20 cellular contexts compared by ENCODE assay signal in the genomic region with DNA sequence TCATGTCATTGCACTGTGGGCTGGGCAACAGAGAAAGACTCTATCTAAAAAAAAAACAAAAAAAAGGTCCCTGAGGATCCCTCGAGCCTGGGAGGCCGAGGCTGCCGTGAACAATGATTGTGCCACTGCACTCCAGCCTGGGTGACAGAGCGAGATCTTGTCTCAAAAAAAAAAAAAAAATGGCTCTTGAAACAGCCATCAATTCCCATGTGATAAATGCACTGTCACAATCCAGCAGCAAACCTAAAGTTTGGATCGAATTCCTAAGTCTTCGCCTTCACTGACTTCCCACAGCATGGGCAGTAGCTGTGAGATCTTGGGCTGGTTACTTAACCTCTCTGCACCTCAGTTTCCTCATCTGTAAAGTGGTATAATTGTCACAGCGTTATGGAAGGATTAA. TPM values are rescaled to one million over a fixed set of nuclear protein-coding genes. Genes with fewer than 3 reads are reported as not detected.
DNase-seq lines count a peak whose midpoint lies in the region; FAIRE-seq and TF ChIP-seq lines count a peak whose summit lies in the region.
"Had no signal": no experiment of that assay in that cellular context is flagged by ENCODE, and none has a peak within 500 bp of the region (broad histone marks: within the 10 kb centered on the region; RNA-seq: fewer than 3 reads in every experiment).

No MANE protein-coding gene starts in this region.

- H3K27ac ChIP-seq in PC-9: peak overlapping the region; percentile 97
- peak overlapping the region; percentile 67 to 83 for H3K27ac ChIP-seq in kidney (ENCODE audit: low read depth in 2 of 2, low read length in 2 of 2)
- H3K27ac ChIP-seq in vagina: no peak overlapping the region
- H3K27ac ChIP-seq: BLaER1 had no signal

- H3K4me3 ChIP-seq in PC-9 (no peak overlapping the region), kidney (ENCODE audit: low read length in 2 of 2) (no peak overlapping the region), vagina (no peak overlapping the region)
- H3K4me3 ChIP-seq: BLaER1 had no signal

- H3K27me3 ChIP-seq in PC-9 (ENCODE audit: insufficient read depth, low read depth) (no peaks in the 10 kb centered on the region), vagina (no peaks in the 10 kb centered on the region)
- H3K27me3 ChIP-seq: BE2C, BLaER1 had no signal

- H3K4me1 ChIP-seq in PC-9 (replicated peaks; ENCODE audit: insufficient read depth) (peaks cover 95% of the 10 kb centered on the region), kidney (ENCODE audit: control insufficient read depth in 1 of 2, insufficient read depth in 1 of 2, low read depth in 1 of 2, low read length in 2 of 2) (peaks cover 9 to 10% of the 10 kb centered on the region in 2 donors), vagina (no peaks in the 10 kb centered on the region)
- H3K4me1 ChIP-seq: BLaER1 had no signal

- H3K9ac ChIP-seq in kidney (ENCODE audit: low read length in 2 of 2): no peak overlapping the region
- H3K9ac ChIP-seq: BLaER1 had no signal

- peaks cover 47% of the 10 kb centered on the region for H3F3A ChIP-seq in PC-9 (ENCODE audit: insufficient read depth, low read depth)

- H3K9me2 ChIP-seq in PC-9 (ENCODE audit: insufficient read depth): no peaks in the 10 kb centered on the region

- CTCF ChIA-PET in PC-9 (lab: Charles Lee): no interaction called here

- intact Hi-C loops in PC-9 (cut with micrococcal nuclease; ENCODE audit: unreplicated experiment): no loop called here
- intact Hi-C loops in kidney (cut with DNase I): no loop called here
- intact Hi-C loops in vagina (cut with DNase I): no loop called here

- FAIRE-seq in kidney (lab: Jason Lieb, UNC): no peak
- FAIRE-seq: A204.1, D721Med, G401.6, GM12891 had no signal

- no peak for TF ChIP-seq CTCF in PC-9 (conservative IDR thresholded peaks at IDR 0.05)
- no peak for TF ChIP-seq CTCF in kidney (IDR thresholded peaks at IDR 0.05; ENCODE audit: borderline replicate concordance, extremely low read depth, insufficient read depth)
- TF ChIP-seq CTCF in vagina (IDR thresholded peaks at IDR 0.05): no peak

- TF ChIP-seq POLR2A in vagina (IDR thresholded peaks at IDR 0.05): no peak

- peak overlapping the region; percentile 3; the same call in 1 of the 2 replicates for H3K4me2 ChIP-seq in PC-9
- H3K4me2 ChIP-seq: BLaER1 had no signal

- H3K79me2 ChIP-seq in PC-9 (ENCODE audit: low read depth): peaks cover 72% of the 10 kb centered on the region

- BruUV-seq in PC-9 (replicated peaks; lab: Mats Ljungman, UMichigan): no TSS peak

- POLR2A ChIA-PET in PC-9 (lab: Charles Lee; ENCODE audit: unreplicated experiment): no interaction called here

- H3K36me3 ChIP-seq in PC-9 (ENCODE audit: low read depth) (no peaks in the 10 kb centered on the region), kidney (ENCODE audit: control insufficient read depth in 1 of 2, insufficient read depth in 2 of 2, low read length in 2 of 2) (no peaks in the 10 kb centered on the region), vagina (no peaks in the 10 kb centered on the region)
- H3K36me3 ChIP-seq: BE2C, BLaER1 had no signal

- H4K20me1 ChIP-seq in PC-9 (ENCODE audit: insufficient read depth): no peaks in the 10 kb centered on the region

- H2AFZ ChIP-seq in PC-9: no peak overlapping the region

- DNase-seq in PC-9 (no peak), kidney (no peak), vagina (ENCODE audit: extremely low spot score in 2 of 2) (no peak), NCI-H2196 treated with DMSO at 0.1 percent for 48 hours (lab: John Stamatoyannopoulos, UW; ENCODE audit: unreplicated experiment) (no peak), iPS-NIHi7 (ENCODE audit: extremely low spot score) (no peak)
- DNase-seq: 8988T; ACHN; BE2C; C1 segment of cervical spinal cord; Caco-2; Calu3; CD4-positive, alpha-beta T cell; CD8-positive, alpha-beta T cell; DMS79 treated with DMSO at 0.1 percent for 48 hours; GF-D8 had no signal

- H3K9me3 ChIP-seq in PC-9 (ENCODE audit: insufficient read depth, low read depth) (no peaks in the 10 kb centered on the region), kidney (ENCODE audit: control insufficient read depth in 1 of 2, low read length in 2 of 2) (no peaks in the 10 kb centered on the region), vagina (no peaks in the 10 kb centered on the region)
- H3K9me3 ChIP-seq: BE2C, BLaER1, Caco-2 had no signal

RNA-seq across cellular contexts. Expression of gene IGSF3, which starts 43.5 kb away (rescaled TPM):
- total RNA-seq in PC-9 (2021): 27.8 and 30.1 TPM in 2 replicates
- 38.8 TPM for total RNA-seq in kidney
- polyA plus RNA-seq in kidney (ENCODE audit: insufficient read depth, low read depth, low replicate concordance): 12.0 TPM
- 38.5 TPM for total RNA-seq in vagina
- total RNA-seq: CD8-positive, alpha-beta T cell had no signal

RNA-seq across cellular contexts. Expression of gene CD58, which starts 53.2 kb away (rescaled TPM):
- 15.9 and 23.6 TPM in 2 replicates for total RNA-seq in PC-9 (2021)
- total RNA-seq in kidney: 36.6 TPM
- polyA plus RNA-seq in kidney (ENCODE audit: insufficient read depth, low read depth, low replicate concordance): 27.4 TPM
- 54.5 TPM for total RNA-seq in vagina
